ENCODE assay signal across 7 cellular contexts in the genomic region with DNA sequence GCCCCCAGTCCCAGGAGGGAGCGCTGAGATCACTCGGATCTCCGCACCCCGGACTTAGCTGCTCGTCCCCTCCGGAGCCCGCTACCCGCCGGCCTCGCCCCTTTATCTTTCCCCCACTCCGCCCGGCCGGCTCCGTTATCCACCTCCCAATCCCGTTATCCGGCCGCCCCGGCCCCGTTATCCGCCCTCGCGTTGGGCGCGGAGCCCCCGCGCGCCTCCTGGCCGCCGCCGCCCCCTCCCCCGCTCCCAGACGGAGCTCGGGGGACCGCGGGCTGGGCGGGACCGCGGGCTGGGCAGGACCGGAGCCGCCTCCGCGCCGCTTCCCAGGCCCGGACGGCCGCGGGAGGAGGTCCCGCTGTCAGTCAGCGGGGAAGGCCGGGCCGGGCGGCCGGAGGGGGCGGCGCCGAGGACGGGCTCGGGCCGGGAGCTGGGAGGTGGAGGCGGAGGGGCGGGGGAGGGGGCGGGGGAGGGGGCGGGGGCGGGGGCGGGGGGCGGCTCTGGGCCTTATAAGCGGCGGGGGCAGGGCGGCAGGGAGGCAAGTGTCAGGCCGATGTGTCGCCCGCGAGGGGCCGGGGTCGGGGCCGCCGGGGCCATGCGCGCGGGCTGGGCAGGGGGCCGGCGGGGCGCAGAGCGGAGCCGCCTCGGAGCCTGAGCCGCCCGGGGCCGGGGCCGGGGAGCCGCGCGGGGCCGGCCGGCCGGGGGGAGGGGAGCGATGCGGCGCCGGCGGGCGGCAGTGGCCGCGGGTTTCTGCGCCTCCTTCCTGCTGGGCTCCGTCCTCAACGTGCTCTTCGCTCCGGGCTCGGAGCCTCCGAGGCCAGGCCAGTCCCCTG. TPM values are rescaled to one million over a fixed set of nuclear protein-coding genes. Genes with fewer than 3 reads are reported as not detected.
DNase-seq lines count a peak whose midpoint lies in the region; ATAC-seq and TF ChIP-seq lines count a peak whose summit lies in the region.

A gene with protein sequence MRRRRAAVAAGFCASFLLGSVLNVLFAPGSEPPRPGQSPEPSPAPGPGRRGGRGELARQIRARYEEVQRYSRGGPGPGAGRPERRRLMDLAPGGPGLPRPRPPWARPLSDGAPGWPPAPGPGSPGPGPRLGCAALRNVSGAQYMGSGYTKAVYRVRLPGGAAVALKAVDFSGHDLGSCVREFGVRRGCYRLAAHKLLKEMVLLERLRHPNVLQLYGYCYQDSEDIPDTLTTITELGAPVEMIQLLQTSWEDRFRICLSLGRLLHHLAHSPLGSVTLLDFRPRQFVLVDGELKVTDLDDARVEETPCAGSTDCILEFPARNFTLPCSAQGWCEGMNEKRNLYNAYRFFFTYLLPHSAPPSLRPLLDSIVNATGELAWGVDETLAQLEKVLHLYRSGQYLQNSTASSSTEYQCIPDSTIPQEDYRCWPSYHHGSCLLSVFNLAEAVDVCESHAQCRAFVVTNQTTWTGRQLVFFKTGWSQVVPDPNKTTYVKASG (plus strand): TSS at position 534 of the 830 bp plus-strand sequence. CDS start 179 bp downstream, at position 713.

- H3K4me1 ChIP-seq in urinary bladder (ENCODE audit: insufficient read depth): no peaks in the 10 kb centered on the region

- WGBS in urinary bladder: under 1% methylated on average over 104 of the region's 111 CpGs

- peak within 1 kb of the TSS in 1 of 6 donors; percentile 47 for H3K27ac Mint-ChIP-seq in naive B cell

- peak; percentile 54 for ATAC-seq in GM21619 (IDR thresholded peaks at IDR 0.05; ENCODE audit: unreplicated experiment)
- ATAC-seq in naive B cell (ENCODE audit: low read depth in 2 of 2): peak; percentile 52 to 55

- DNase-seq in ELR (ENCODE audit: low read depth): peak; percentile 79
- DNase-seq in NCI-H146 treated with DMSO at 0.1 percent for 48 hours (lab: John Stamatoyannopoulos, UW; ENCODE audit: unreplicated experiment): peak; percentile 27
- DNase-seq in activated effector memory CD4-positive, alpha-beta T cell treated with anti-CD3 and anti-CD28 coated beads, Interleukin-2, amount 50 U/mL, for 16 hours: peak; percentile 73
- DNase-seq in foreskin fibroblast: peak; percentile 75 to 90
- peak; percentile 18 for DNase-seq in naive B cell

- H3K4me1 Mint-ChIP-seq in naive B cell: peaks cover 6 to 11% (median 10%) of the 10 kb centered on the region in 3 donors

- H3K27ac ChIP-seq in urinary bladder (ENCODE audit: low read depth): peak within 1 kb of the TSS; percentile 60

- peaks cover 40 to 80% (median 65%) of the 10 kb centered on the region in 3 donors for H3K27me3 Mint-ChIP-seq in naive B cell

- no peaks in the 10 kb centered on the region for H3K36me3 ChIP-seq in urinary bladder (ENCODE audit: insufficient read depth)

- H3K9me3 Mint-ChIP-seq in naive B cell: no peaks in the 10 kb centered on the region

- no peak for TF ChIP-seq CTCF in foreskin fibroblast (IDR thresholded peaks at IDR 0.05; ENCODE audit: low read depth, low read length)

- peak within 1 kb of the TSS; percentile 51 to 60 for H3K4me3 ChIP-seq in foreskin fibroblast (ENCODE audit: low read depth in 1 of 2, low read length in 2 of 2)
- H3K4me3 ChIP-seq in urinary bladder (ENCODE audit: low read depth, low read length): peak within 1 kb of the TSS; percentile 75

- H3K36me3 Mint-ChIP-seq in naive B cell: peaks cover 5% of the 10 kb centered on the region in 2 donors

- peak within 1 kb of the TSS; percentile 71 to 88 (median 80) for H3K4me3 Mint-ChIP-seq in naive B cell

RNA-seq across cellular contexts. Expression of the gene that starts here (rescaled TPM):
- polyA plus RNA-seq in naive B cell (ENCODE audit: low read depth in 6 of 6): not detected
- total RNA-seq in urinary bladder: 172 TPM
- polyA plus RNA-seq in urinary bladder: 247 TPM

Comparison
In these comparisons a context has a peak if more than half of its experiments do, and no peak if none do; other contexts are left out.
1. Peak in every context shown above with its lines: DNase-seq, ATAC-seq, H3K4me3 ChIP-seq and H3K27ac ChIP-seq.
2. RNA of the gene that starts here (polyA plus RNA-seq): 247 TPM in urinary bladder (single experiment); not detected in naive B cell; every median in the first group is over 100 times any median in the second.
3. Peak in DNase-seq and ATAC-seq in naive B cell; RNA of the gene not detected or under 1 TPM.
4. DNase-seq: peak in every context shown above with its lines; median percentile 82 in foreskin fibroblast; 79 in ELR; 73 in activated effector memory CD4-positive, alpha-beta T cell treated with anti-CD3 and anti-CD28 coated beads, Interleukin-2, amount 50 U/mL, for 16 hours; 27 in NCI-H146 treated with DMSO at 0.1 percent for 48 hours; 18 in naive B cell.